ENCODE assay signal across 38 cellular contexts in genomic region chr19:39695759-39696158, GRCh38. TPM values are rescaled to one million over a fixed set of nuclear protein-coding genes. Genes with fewer than 3 reads are reported as not detected.
"Had no signal": no experiment of that assay in that cellular context is flagged by ENCODE, and none has a peak within 500 bp of the region (broad histone marks: within the 10 kb centered on the region; RNA-seq: fewer than 3 reads in every experiment).

No MANE protein-coding gene starts in this region.

- H3K36me3 ChIP-seq: MG63 had no signal

- H3K9ac ChIP-seq: KMS-11 had no signal

- DNase-seq: Karpas-422, Kasumi-1, MG63, MM.1S, MV-4-11, NCI-H1048, NCI-H1092, NCI-H1092 treated with DMSO at 0.1 percent for 48 hours, NCI-H1105, NCI-H1105 treated with DMSO at 0.1 percent for 48 hours, NCI-H1417, NCI-H1417 treated with DMSO at 0.1 percent for 48 hours, NCI-H1436, NCI-H1436 treated with DMSO at 0.1 percent for 48 hours, NCI-H146, NCI-H1694, NCI-H1694 treated with DMSO at 0.1 percent for 48 hours, NCI-H187, NCI-H187 treated with DMSO at 0.1 percent for 48 hours, NCI-H1930, NCI-H2029, NCI-H2029 treated with DMSO at 0.1 percent for 48 hours, NCI-H2081, NCI-H2081 treated with DMSO at 0.1 percent for 48 hours, NCI-H2107, NCI-H2171, NCI-H2171 treated with DMSO at 0.1 percent for 48 hours, NCI-H2227 treated with DMSO at 0.1 percent for 48 hours, NCI-H226, NCI-H345, NCI-H446, NCI-H446 treated with DMSO at 0.1 percent for 48 hours, NCI-H510A had no signal

- H3K4me3 ChIP-seq: MG63 had no signal

- H3K27ac ChIP-seq: KMS-11 had no signal

- H3K4me2 ChIP-seq: KMS-11 had no signal

- H3K9me3 ChIP-seq: MG63 had no signal

RNA-seq across cellular contexts. Expression of gene LGALS14, which starts 8.5 kb away (rescaled TPM):
- total RNA-seq: LHCN-M2, M059J, MCF 10A, NCI-H460 had no signal

RNA-seq across cellular contexts. Expression of gene LGALS16, which starts 40.0 kb away (rescaled TPM):
- total RNA-seq: LHCN-M2, M059J, MCF 10A, NCI-H460 had no signal

RNA-seq across cellular contexts. Expression of gene CLC, which starts 42.1 kb away (rescaled TPM):
- total RNA-seq: LHCN-M2, M059J, MCF 10A, NCI-H460 had no signal
